ENCODE assay signal across 16 cellular contexts in the genomic region with DNA sequence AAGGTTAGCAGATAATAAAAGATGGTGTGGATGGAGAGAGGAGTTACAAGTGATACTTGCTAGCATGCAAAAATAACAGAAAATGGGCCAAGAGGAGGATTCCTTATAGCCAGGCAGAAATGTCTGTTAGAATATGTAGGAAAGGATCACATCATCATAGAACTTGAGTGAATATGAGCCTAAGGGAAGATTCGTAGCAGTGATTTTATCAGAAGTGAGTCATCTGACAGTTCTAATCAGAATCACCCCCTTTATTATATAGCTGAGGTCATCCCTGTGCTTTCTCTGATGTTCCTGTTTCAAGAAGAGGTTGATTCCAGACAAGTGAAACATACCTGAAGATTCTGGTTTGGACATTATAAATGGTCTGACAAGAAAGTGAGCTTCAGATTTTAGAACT. TPM values are rescaled to one million over a fixed set of nuclear protein-coding genes. Genes with fewer than 3 reads are reported as not detected.
A peak's percentile ranks its signal among the peaks of the same experiment; 100 is the strongest.
DNase-seq lines count a peak whose midpoint lies in the region; ATAC-seq, FAIRE-seq and TF ChIP-seq lines count a peak whose summit lies in the region.
"Had no signal": no experiment of that assay in that cellular context is flagged by ENCODE, and none has a peak within 500 bp of the region (broad histone marks: within the 10 kb centered on the region; RNA-seq: fewer than 3 reads in every experiment).

No MANE protein-coding gene starts in this region.

- H3K36me3 Mint-ChIP-seq in activated T-cell treated with anti-CD3 and anti-CD28 coated beads, Interleukin-2, amount 50 U/mL, for 72 hours (ENCODE audit: insufficient read depth in 2 of 2): peaks cover 2 to 6% of the 10 kb centered on the region in 2 donors

- H3K4me3 Mint-ChIP-seq in activated T-cell treated with anti-CD3 and anti-CD28 coated beads, Interleukin-2, amount 50 U/mL, for 72 hours: no peak overlapping the region

- no peak for FAIRE-seq in GM12892 (lab: Jason Lieb, UNC)

- no peak for ATAC-seq in activated T-cell treated with anti-CD3 and anti-CD28 coated beads, Interleukin-2, amount 50 U/mL, for 72 hours (replicated peaks in 1 of 2)
- no peak for ATAC-seq in HG02588 (IDR thresholded peaks at IDR 0.05; ENCODE audit: unreplicated experiment)

- no peaks in the 10 kb centered on the region for H3K27me3 Mint-ChIP-seq in activated T-cell treated with anti-CD3 and anti-CD28 coated beads, Interleukin-2, amount 50 U/mL, for 72 hours (ENCODE audit: low read depth)

- no peak for TF ChIP-seq POLR2A in GM12892 (IDR thresholded peaks at IDR 0.05; ENCODE audit: low read depth, low read length)

- no peaks in the 10 kb centered on the region for H3K9me3 Mint-ChIP-seq in activated T-cell treated with anti-CD3 and anti-CD28 coated beads, Interleukin-2, amount 50 U/mL, for 72 hours

- no peak for TF ChIP-seq CTCF in VCaP (conservative IDR thresholded peaks at IDR 0.05)
- no peak for TF ChIP-seq CTCF in fibroblast of villous mesenchyme (IDR thresholded peaks at IDR 0.05; ENCODE audit: insufficient read depth, low read depth, low read length)

- H3K4me1 Mint-ChIP-seq in activated T-cell treated with anti-CD3 and anti-CD28 coated beads, Interleukin-2, amount 50 U/mL, for 72 hours (ENCODE audit: low read depth): peaks cover 22% of the 10 kb centered on the region

- no peak for DNase-seq in activated T-cell treated with anti-CD3 and anti-CD28 coated beads, Interleukin-2, amount 50 U/mL, for 72 hours
- no peak for DNase-seq in activated T-cell treated with anti-CD3 and anti-CD28 coated beads, Interleukin-2, amount 50 U/mL, for 1 hour
- DNase-seq in Daoy (ENCODE audit: low read depth): peak; percentile 13
- DNase-seq in fibroblast of villous mesenchyme (ENCODE audit: low read depth): peak; percentile 11
- DNase-seq in GOT3 (lab: John Stamatoyannopoulos, UW): no peak
- no peak for DNase-seq in GM12892 (ENCODE audit: insufficient read length)
- DNase-seq: activated CD4-positive, alpha-beta T cell treated with anti-CD3 and anti-CD28 coated beads, Interleukin-2, amount 50 U/mL, for 4 hours; DMS 273 treated with DMSO at 0.1 percent for 48 hours; left cardiac atrium; NCI-H1694; NCI-H82; RPMI8226; T-helper 9 cell had no signal

- peak overlapping the region; percentile 96 for H3K27ac Mint-ChIP-seq in activated T-cell treated with anti-CD3 and anti-CD28 coated beads, Interleukin-2, amount 50 U/mL, for 72 hours

- H3K27ac ChIP-seq in VCaP: peak overlapping the region; percentile 52

- H3K4me3 ChIP-seq in fibroblast of villous mesenchyme (ENCODE audit: low read depth, low read length): no peak overlapping the region
- H3K4me3 ChIP-seq: HAP-1 had no signal

RNA-seq across cellular contexts. Expression of a gene that starts 22.9 kb away (rescaled TPM):
- total RNA-seq in activated T-cell treated with anti-CD3 and anti-CD28 coated beads, Interleukin-2, amount 50 U/mL, for 72 hours: 10 to 100 TPM; 25.5 to 32.4 TPM
- 4.3 and 12.6 TPM in 2 replicates for total RNA-seq in Daoy (2014; rRNA removed; shearing (Covaris generic))
- 12.9 and 15.1 TPM in 2 replicates for total RNA-seq in fibroblast of villous mesenchyme
- 12.7 TPM for polyA plus RNA-seq in GM12892 (2012; ENCODE audit: missing spikeins)

Comparison
In these comparisons a context has a peak if more than half of its experiments do, and no peak if none do; other contexts are left out.
1. DNase-seq: peak in Daoy (single experiment) and fibroblast of villous mesenchyme (single experiment); none in activated T-cell treated with anti-CD3 and anti-CD28 coated beads, Interleukin-2, amount 50 U/mL, for 72 hours (0 of 2), activated T-cell treated with anti-CD3 and anti-CD28 coated beads, Interleukin-2, amount 50 U/mL, for 1 hour (single experiment), GOT3 (single experiment) and GM12892 (single experiment).